ENCODE assay signal across 8 cellular contexts in the genomic region with DNA sequence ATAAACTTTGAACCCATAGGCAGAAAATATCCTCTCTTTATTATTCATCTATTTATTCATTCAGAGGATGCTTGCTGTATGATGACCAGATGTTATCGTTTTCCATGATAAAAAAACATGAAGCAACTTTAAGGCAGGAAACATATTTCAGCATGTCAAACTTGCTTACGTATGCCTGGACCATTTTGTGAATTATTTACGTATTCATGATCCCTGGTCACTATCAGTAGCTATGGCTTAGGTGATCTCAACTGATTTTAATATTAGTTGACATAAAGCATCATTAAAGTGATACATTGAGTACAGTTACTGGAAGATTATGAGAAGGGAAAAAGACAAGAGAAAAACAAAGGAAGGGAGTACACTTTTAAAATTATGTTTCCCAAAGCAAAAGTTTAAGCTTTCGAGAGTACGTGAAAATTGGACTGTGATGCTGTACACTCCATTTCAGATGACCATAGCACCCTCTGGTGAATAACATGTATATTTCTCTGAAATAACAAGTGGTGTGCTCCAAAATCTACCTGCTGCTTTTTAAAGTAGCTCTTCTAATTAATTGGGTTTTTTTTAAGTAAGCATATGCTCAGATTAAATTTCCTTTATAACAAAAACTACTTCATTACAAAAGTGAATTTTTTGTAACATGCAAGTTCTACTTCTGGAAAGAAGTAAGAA.
DNase-seq lines count a peak whose midpoint lies in the region; ATAC-seq, FAIRE-seq and TF ChIP-seq lines count a peak whose summit lies in the region.

No MANE protein-coding gene starts in this region.

- no peak overlapping the region for H3K18ac ChIP-seq in IMR-90 (ENCODE audit: low read depth, low read length)

- H3K4me3 Mint-ChIP-seq in MCF 10A (ENCODE audit: unreplicated experiment): no peak overlapping the region

- no peak overlapping the region for H2AFZ ChIP-seq in IMR-90 (replicated peaks; ENCODE audit: low read length, poor library complexity)

- H2BK20ac ChIP-seq in IMR-90 (ENCODE audit: low read depth, low read length): no peak overlapping the region

- H3K27ac ChIP-seq in A549 (no peak overlapping the region), IMR-90 (ENCODE audit: insufficient read depth, low read length) (no peak overlapping the region), right lobe of liver (no peak overlapping the region)

- no peak overlapping the region for H3K4ac ChIP-seq in IMR-90 (ENCODE audit: low read depth, low read length)

- ATAC-seq in A549 (peak; percentile 68 to 75; a peak in 3 of 6 replicates), IMR-90 (ENCODE audit: low read depth) (peak; percentile 84), right lobe of liver (peak in 3 of 4 donors; percentile 22 to 55 (median 40))

- H3K36me3 ChIP-seq in IMR-90 (ENCODE audit: control insufficient read depth, insufficient read depth, low read length): no peaks in the 10 kb centered on the region
- H3K36me3 ChIP-seq in right lobe of liver: no peaks in the 10 kb centered on the region

- no peak overlapping the region for H3K56ac ChIP-seq in IMR-90 (ENCODE audit: extremely low read depth, insufficient read depth, low read length)

- peak; percentile 2 to 26 for DNase-seq in A549 (ENCODE audit: low read depth in 1 of 2, low spot score in 1 of 2)
- DNase-seq in IMR-90: peak; percentile 47
- DNase-seq in MCF 10A (ENCODE audit: unreplicated experiment): peak; percentile 29
- DNase-seq in right lobe of liver: no peak
- DNase-seq in stimulated activated CD4-positive, alpha-beta T cell treated with anti-CD3 and anti-CD28 coated beads, Interleukin-15, amount 100 ng/mL, for 24 hours: no peak
- no peak for DNase-seq in CD1c-positive myeloid dendritic cell (ENCODE audit: extremely low spot score)
- DNase-seq in NOMO-1 (lab: John Stamatoyannopoulos, UW; ENCODE audit: unreplicated experiment in 2 of 2): no peak
- no peak for DNase-seq in GM19240 (ENCODE audit: insufficient read length, low spot score)

- H3K27ac Mint-ChIP-seq in MCF 10A (ENCODE audit: low read depth, unreplicated experiment): no peak overlapping the region

- no peak overlapping the region for H3K9ac ChIP-seq in IMR-90 (ENCODE audit: low read depth, low read length)

- H4K5ac ChIP-seq in IMR-90 (ENCODE audit: low read depth, low read length): no peak overlapping the region

- H2AK9ac ChIP-seq in IMR-90 (replicated peaks; ENCODE audit: low read depth, low read length, poor library complexity): no peak overlapping the region

- no peak for FAIRE-seq in A549 (lab: Jason Lieb, UNC)

- CTCF ChIA-PET in A549 (lab: Yijun Ruan, JAX) (interaction anchor here (0.6 to 1.5 kb wide), 9 partner anchors 151 to 1129 kb away, joined by 3 to 26 read pairs (median 3); no protein-coding TSS in a partner anchor), IMR-90 (lab: Yijun Ruan, JAX) (interaction anchor here (0.7 to 1.6 kb wide), 7 partner anchors 10 to 755 kb away, joined by 3 to 7 read pairs (median 3); no protein-coding TSS in a partner anchor), MCF 10A (lab: Yijun Ruan, JAX) (interaction anchor here (0.6 to 1.8 kb wide), 23 partner anchors 8 to 1127 kb away, joined by 3 to 12 read pairs (median 4); no protein-coding TSS in a partner anchor)

- intact Hi-C loops in IMR-90 (cut with micrococcal nuclease) (loop anchor here (1.0 to 5.0 kb wide), 5 partner anchors 152 to 1129 kb away; no protein-coding TSS in a partner anchor), MCF 10A (cut with micrococcal nuclease) (loop anchor here (1.0 to 5.0 kb wide), 2 partner anchors 152 to 754 kb away; no protein-coding TSS in a partner anchor), right lobe of liver (cut with DNase I) (no loop called here)

- no peak overlapping the region for H2BK5ac ChIP-seq in IMR-90 (ENCODE audit: low read depth, low read length, poor library complexity, severe bottlenecking)

- TF ChIP-seq POLR2A in A549 (IDR thresholded peaks at IDR 0.05; ENCODE audit: low read length) (no peak), IMR-90 (IDR thresholded peaks at IDR 0.05; ENCODE audit: low read depth, low read length) (no peak), right lobe of liver (IDR thresholded peaks at IDR 0.05) (no peak)

- H3K9me3 ChIP-seq in A549: no peaks in the 10 kb centered on the region
- no peaks in the 10 kb centered on the region for H3K9me3 ChIP-seq in IMR-90 (ENCODE audit: control insufficient read depth, insufficient read depth, low read length)
- H3K9me3 ChIP-seq in right lobe of liver: no peaks in the 10 kb centered on the region

- no peaks in the 10 kb centered on the region for H4K20me1 ChIP-seq in IMR-90 (ENCODE audit: insufficient read depth, low read length)

- TF ChIP-seq RAD21 in A549 (conservative IDR thresholded peaks at IDR 0.05 in 1 of 2, IDR thresholded peaks at IDR 0.05 in 1 of 2): peak; percentile 68 to 71
- TF ChIP-seq RAD21 in IMR-90 (IDR thresholded peaks at IDR 0.05; ENCODE audit: low read length): peak; percentile 79

- no peak overlapping the region for H3K23ac ChIP-seq in IMR-90 (ENCODE audit: low read depth, low read length)

- H3K9me1 ChIP-seq in IMR-90 (ENCODE audit: insufficient read depth, low read length): no peaks in the 10 kb centered on the region

- H2AK5ac ChIP-seq in IMR-90 (ENCODE audit: low read depth, low read length): no peak overlapping the region

- peak overlapping the region; percentile 45; the same call in 2 of the 3 replicates for H3K4me2 ChIP-seq in A549
- peak overlapping the region; percentile 36; the same call in 1 of the 2 replicates for H3K4me2 ChIP-seq in IMR-90 (ENCODE audit: low read depth, low read length)

- TF ChIP-seq CTCF in A549 (IDR thresholded peaks at IDR 0.05) (peak; percentile 51; the same call in 2 of the 3 replicates), IMR-90 (conservative IDR thresholded peaks at IDR 0.05; ENCODE audit: low read depth, low read length) (peak; percentile 64), MCF 10A (IDR thresholded peaks at IDR 0.05; ENCODE audit: unreplicated experiment) (no peak), right lobe of liver (IDR thresholded peaks at IDR 0.05) (peak; percentile 8 to 42 (median 26))

- H3K4me1 Mint-ChIP-seq in MCF 10A (ENCODE audit: insufficient read depth, unreplicated experiment): no peaks in the 10 kb centered on the region

- no peaks in the 10 kb centered on the region for H3K9me3 Mint-ChIP-seq in MCF 10A (ENCODE audit: unreplicated experiment)

- no TSS peak for BruUV-seq in IMR-90 (replicated peaks; lab: Mats Ljungman, UMichigan)
- no TSS peak for BruUV-seq in MCF 10A (replicated peaks; lab: Mats Ljungman, UMichigan)

- no peak overlapping the region for H2BK15ac ChIP-seq in IMR-90 (ENCODE audit: low read depth, low read length)

- H3K14ac ChIP-seq in IMR-90 (replicated peaks; ENCODE audit: low read depth, low read length): no peak overlapping the region

- POLR2A ChIA-PET in A549 (lab: Yijun Ruan, JAX): no interaction called here
- POLR2A ChIA-PET in IMR-90 (lab: Charles Lee; ENCODE audit: unreplicated experiment): interaction anchor here (0.9 kb wide), 2 partner anchors 10 to 751 kb away, joined by 3 to 5 read pairs; no protein-coding TSS in a partner anchor
- POLR2A ChIA-PET in MCF 10A (lab: Yijun Ruan, JAX): no interaction called here

- H3K36me3 Mint-ChIP-seq in MCF 10A (ENCODE audit: insufficient read depth, unreplicated experiment): no peaks in the 10 kb centered on the region

- dilution Hi-C loops in IMR-90 (cut with HindIII; ENCODE audit: low sequenced_read_pairs, unreplicated experiment): no loop called here

- WGBS in A549 (ENCODE audit: missing lambda C conversion rate): 3% methylated on average over 5 of the region's 5 CpGs
- no CpG with 5 or more reads among the region's 5 CpGs for WGBS in IMR-90 (ENCODE audit: extremely low coverage in 2 of 2, insufficient read length in 1 of 2), 2 experiments
- WGBS in right lobe of liver (ENCODE audit: insufficient coverage, low coverage, low lambda C conversion rate, missing lambda C conversion rate): 26% methylated on average over 5 of the region's 5 CpGs

- H4K91ac ChIP-seq in IMR-90 (ENCODE audit: insufficient read depth, low read depth, low read length): no peak overlapping the region

- no peak overlapping the region for H2BK120ac ChIP-seq in IMR-90 (ENCODE audit: low read depth, low read length)

- no peak overlapping the region for H4K8ac ChIP-seq in IMR-90 (ENCODE audit: low read depth in 2 of 2, low read length in 2 of 2)

- peaks cover 64% of the 10 kb centered on the region for H3K27me3 Mint-ChIP-seq in MCF 10A (ENCODE audit: insufficient read depth, unreplicated experiment)

- no peaks in the 10 kb centered on the region for H3K79me1 ChIP-seq in IMR-90 (ENCODE audit: low read depth in 1 of 2, low read length in 2 of 2)

- no peaks in the 10 kb centered on the region for H3K4me1 ChIP-seq in A549
- H3K4me1 ChIP-seq in IMR-90 (ENCODE audit: control insufficient read depth, insufficient read depth, low read length): no peaks in the 10 kb centered on the region
- H3K4me1 ChIP-seq in right lobe of liver: no peaks in the 10 kb centered on the region

- H3K27me3 ChIP-seq in IMR-90 (ENCODE audit: control insufficient read depth, insufficient read depth, low read length): no peaks in the 10 kb centered on the region
- H3K27me3 ChIP-seq in right lobe of liver: no peaks in the 10 kb centered on the region

- no peak for TF ChIP-seq EP300 in A549 (IDR thresholded peaks at IDR 0.05)

- in situ Hi-C loops in IMR-90 (cut with MboI; ENCODE audit: low sequenced_read_pairs): loop anchor here (5.0 to 25.0 kb wide), 4 partner anchors 140 to 1122 kb away; no protein-coding TSS in a partner anchor

- no peak overlapping the region for H3K4me3 ChIP-seq in A549
- peak overlapping the region; percentile 3; the same call in 1 of the 2 replicates for H3K4me3 ChIP-seq in IMR-90 (ENCODE audit: insufficient read depth, low read depth, low read length)
- H3K4me3 ChIP-seq in right lobe of liver: no peak overlapping the region

TF ChIP-seq in A549, 52 proteins besides CTCF, POLR2A, EP300 and RAD21 (continues in another document):
- no peak for TF ChIP-seq MYC (IDR thresholded peaks at IDR 0.05; ENCODE audit: borderline replicate concordance, low read length)

TF ChIP-seq in IMR-90, 13 proteins besides CTCF, POLR2A, EP300 and RAD21:
- peak; percentile 74 for TF ChIP-seq SMC3 (IDR thresholded peaks at IDR 0.05; ENCODE audit: low read depth, low read length)
- no peak for TF ChIP-seq ELK1 (IDR thresholded peaks at IDR 0.05; ENCODE audit: borderline replicate concordance, low read depth, low read length)

Comparison
In these comparisons a context has a peak if more than half of its experiments do, and no peak if none do; other contexts are left out.
1. DNase-seq: peak in A549 (2 of 2), IMR-90 (single experiment) and MCF 10A (single experiment); none in right lobe of liver (0 of 3), stimulated activated CD4-positive, alpha-beta T cell treated with anti-CD3 and anti-CD28 coated beads, Interleukin-15, amount 100 ng/mL, for 24 hours (single experiment), CD1c-positive myeloid dendritic cell (single experiment), NOMO-1 (0 of 2) and GM19240 (single experiment).
2. intact Hi-C loops: an anchor here in IMR-90 (1.0 to 5.0 kb wide) and MCF 10A (1.0 to 5.0 kb wide); none called in right lobe of liver.
3. Peak in every context shown above with its lines, with median percentiles within 50 percentile points of each other: ATAC-seq.